ENCODE assay signal across 12 cellular contexts in genomic region chr5:171451421-171451820, GRCh38. TPM values are rescaled to one million over a fixed set of nuclear protein-coding genes. Genes with fewer than 3 reads are reported as not detected.
DNase-seq lines count a peak whose midpoint lies in the region; ATAC-seq, FAIRE-seq and TF ChIP-seq lines count a peak whose summit lies in the region.
"Had no signal": no experiment of that assay in that cellular context is flagged by ENCODE, and none has a peak within 500 bp of the region (broad histone marks: within the 10 kb centered on the region; RNA-seq: fewer than 3 reads in every experiment).

No MANE protein-coding gene starts in this region.

- no peak overlapping the region for H3K4me2 ChIP-seq in endothelial cell of umbilical vein (ENCODE audit: insufficient read depth, low read length)

- H3K4me1 Mint-ChIP-seq in neural crest cell: peaks cover 30% of the 10 kb centered on the region

- DNase-seq in right atrium auricular region (ENCODE audit: low spot score) (no peak), Right ventricle myocardium superior (no peak), endothelial cell of umbilical vein (ENCODE audit: low read depth, low spot score) (no peak), neural crest cell (ENCODE audit: low read depth, low spot score) (no peak), vagina (ENCODE audit: extremely low spot score in 2 of 2) (no peak), MG63 (no peak)
- DNase-seq: NCI-H1417 treated with DMSO at 0.1 percent for 48 hours had no signal

- H3K36me3 Mint-ChIP-seq in neural crest cell (ENCODE audit: low read depth): no peaks in the 10 kb centered on the region

- H3K79me2 ChIP-seq in endothelial cell of umbilical vein (ENCODE audit: control insufficient read depth, insufficient read depth, low read length): no peaks in the 10 kb centered on the region

- H3K27ac Mint-ChIP-seq in neural crest cell (ENCODE audit: unreplicated experiment): peak overlapping the region; percentile 90
- H3K27ac Mint-ChIP-seq: B cell had no signal

- no TSS peak for BruUV-seq in endothelial cell of umbilical vein (replicated peaks; lab: Mats Ljungman, UMichigan)

- H3K36me3 ChIP-seq in right atrium auricular region (no peaks in the 10 kb centered on the region), endothelial cell of umbilical vein (ENCODE audit: control insufficient read depth in 2 of 2, extremely low read depth in 1 of 2, insufficient read depth in 2 of 2, low read length in 2 of 2) (no peaks in the 10 kb centered on the region), vagina (no peaks in the 10 kb centered on the region), MG63 (peaks cover 56% of the 10 kb centered on the region)
- H3K36me3 ChIP-seq: prostate gland had no signal

- peak overlapping the region; percentile 85 for H2AFZ ChIP-seq in endothelial cell of umbilical vein (ENCODE audit: low read depth, low read length)

- H3K4me3 Mint-ChIP-seq in neural crest cell: peak overlapping the region; percentile 60

- H3K4me1 ChIP-seq in right atrium auricular region (peaks cover 0 to 6% of the 10 kb centered on the region in 2 donors), endothelial cell of umbilical vein (ENCODE audit: control insufficient read depth, extremely low read depth, insufficient read depth, low read length) (peaks cover 15% of the 10 kb centered on the region), vagina (peaks cover 17% of the 10 kb centered on the region)
- H3K4me1 ChIP-seq: prostate gland had no signal

- no peak for TF ChIP-seq CTCF in right atrium auricular region (IDR thresholded peaks at IDR 0.05)
- no peak for TF ChIP-seq CTCF in endothelial cell of umbilical vein (IDR thresholded peaks at IDR 0.05; ENCODE audit: extremely low read depth in 1 of 2, insufficient read depth in 1 of 2, low read depth in 1 of 2, low read length in 2 of 2)
- no peak for TF ChIP-seq CTCF in neural crest cell (conservative IDR thresholded peaks at IDR 0.05)
- TF ChIP-seq CTCF in vagina (IDR thresholded peaks at IDR 0.05): no peak

- H3K9me1 ChIP-seq in endothelial cell of umbilical vein (replicated peaks; ENCODE audit: control insufficient read depth, extremely low read depth, insufficient read depth, low read length): no peaks in the 10 kb centered on the region

- ATAC-seq in Right ventricle myocardium superior (ENCODE audit: poor library complexity) (no peak), GM21360 (IDR thresholded peaks at IDR 0.05; ENCODE audit: unreplicated experiment) (no peak), GM21825 (IDR thresholded peaks at IDR 0.05; ENCODE audit: unreplicated experiment) (no peak)

- TF ChIP-seq POLR2A in endothelial cell of umbilical vein (IDR thresholded peaks at IDR 0.05; ENCODE audit: low read depth, low read length) (no peak), vagina (IDR thresholded peaks at IDR 0.05) (no peak)

- H3K9me3 Mint-ChIP-seq in neural crest cell: no peaks in the 10 kb centered on the region

- dilution Hi-C loops in endothelial cell of umbilical vein (cut with MboI; ENCODE audit: extremely low pct_ligation_motif_present, low sequenced_read_pairs): no loop called here

- H3K27ac ChIP-seq in right atrium auricular region: peak overlapping the region; percentile 79 to 84
- peak overlapping the region; percentile 95 for H3K27ac ChIP-seq in endothelial cell of umbilical vein (ENCODE audit: insufficient read depth, low read depth, low read length)
- peak overlapping the region; percentile 91 for H3K27ac ChIP-seq in vagina

- peaks cover 7% of the 10 kb centered on the region for H3K27me3 Mint-ChIP-seq in neural crest cell (ENCODE audit: low read depth)

- FAIRE-seq in endothelial cell of umbilical vein (lab: Jason Lieb, UNC): no peak
- FAIRE-seq: colon had no signal

- H3K4me3 ChIP-seq in right atrium auricular region: peak overlapping the region in 1 of 2 donors; percentile 52
- no peak overlapping the region for H3K4me3 ChIP-seq in endothelial cell of umbilical vein (replicated peaks in 1 of 3; ENCODE audit: insufficient read depth in 1 of 3, low read depth in 1 of 3, low read length in 3 of 3)
- peak overlapping the region; percentile 41 to 54 for H3K4me3 ChIP-seq in vagina
- no peak overlapping the region for H3K4me3 ChIP-seq in MG63

- CTCF ChIA-PET in endothelial cell of umbilical vein (lab: Charles Lee): interaction anchor here (0.6 kb wide), 1 partner anchor 74 kb away, joined by 4 read pairs; no protein-coding TSS in a partner anchor

- no peaks in the 10 kb centered on the region for H4K20me1 ChIP-seq in endothelial cell of umbilical vein (replicated peaks; ENCODE audit: control insufficient read depth, extremely low read depth, insufficient read depth, low read length)

- H3K9me3 ChIP-seq in right atrium auricular region (no peaks in the 10 kb centered on the region), endothelial cell of umbilical vein (replicated peaks; ENCODE audit: control insufficient read depth, insufficient read depth, low read length) (no peaks in the 10 kb centered on the region), vagina (no peaks in the 10 kb centered on the region), MG63 (no peaks in the 10 kb centered on the region)
- H3K9me3 ChIP-seq: prostate gland had no signal

- peak overlapping the region; percentile 45 for H3K9ac ChIP-seq in endothelial cell of umbilical vein (replicated peaks; ENCODE audit: extremely low read depth, insufficient read depth, low read length)

- no peaks in the 10 kb centered on the region for H3K27me3 ChIP-seq in right atrium auricular region
- H3K27me3 ChIP-seq in endothelial cell of umbilical vein (ENCODE audit: control insufficient read depth in 2 of 2, insufficient read depth in 2 of 2, low read length in 2 of 2): peaks cover 0 to 2% of the 10 kb centered on the region in 2 experiments
- H3K27me3 ChIP-seq in vagina: no peaks in the 10 kb centered on the region
- no peaks in the 10 kb centered on the region for H3K27me3 ChIP-seq in MG63

- POLR2A ChIA-PET in endothelial cell of umbilical vein (lab: Charles Lee): no interaction called here

- intact Hi-C loops in Right ventricle myocardium superior (cut with DNase I): no loop called here
- intact Hi-C loops in endothelial cell of umbilical vein (cut with micrococcal nuclease): loop anchor here (1.0 kb wide), 1 partner anchor 179 kb away; no protein-coding TSS in a partner anchor
- intact Hi-C loops in vagina (cut with DNase I): no loop called here

TF ChIP-seq in endothelial cell of umbilical vein, 7 proteins besides CTCF, POLR2A, EP300 and RAD21:
- no peak for TF ChIP-seq MAX (IDR thresholded peaks at IDR 0.05; ENCODE audit: insufficient read depth, insufficient read length)
- no peak for TF ChIP-seq POLR2AphosphoS5 (IDR thresholded peaks at IDR 0.05; ENCODE audit: insufficient read depth, low read depth, low read length)
- TF ChIP-seq FOS (IDR thresholded peaks at IDR 0.05; ENCODE audit: borderline replicate concordance, insufficient read depth, low read length): no peak
- TF ChIP-seq GATA2 (IDR thresholded peaks at IDR 0.05; ENCODE audit: insufficient read depth, insufficient read length, low read depth, low read length): no peak
- TF ChIP-seq JUN (IDR thresholded peaks at IDR 0.05; ENCODE audit: borderline replicate concordance, insufficient read depth, insufficient read length, low read depth): no peak
- TF ChIP-seq EZH2 (IDR thresholded peaks at IDR 0.05; ENCODE audit: borderline replicate concordance, low read depth, low read length, severe bottlenecking): no peak
- no peak for TF ChIP-seq MYC (IDR thresholded peaks at IDR 0.05; ENCODE audit: low read depth, low read length)
TF ChIP-seq in endothelial cell of umbilical vein: peak in this region for 0.

RNA-seq across cellular contexts. Expression of gene FGF18, which starts 32.0 kb away (rescaled TPM):
- total RNA-seq in right atrium auricular region (1 to 10 TPM; 2.2 to 2.7 TPM), Right ventricle myocardium superior (5.8 TPM), endothelial cell of umbilical vein (0.27 TPM in 1 of 2 replicates, not detected in the other), neural crest cell (2.4 TPM in 2 replicates), vagina (1.7 TPM)
- 0.04 and 0.13 TPM in 2 replicates for polyA plus RNA-seq in endothelial cell of umbilical vein
- 0.05 TPM in 1 of 2 replicates, not detected in the other for polyA plus RNA-seq in endothelial cell of umbilical vein (2011; cell fraction: cytosol; rRNA removed)
- 0.10 and 0.22 TPM in 2 replicates for polyA plus RNA-seq in endothelial cell of umbilical vein (2011; cell fraction: nucleus; rRNA removed)
- polyA plus RNA-seq in endothelial cell of umbilical vein (2012): 0.19 TPM in 1 of 2 replicates, not detected in the other
- 0.08 TPM in 1 of 2 replicates, not detected in the other for polyA minus RNA-seq in endothelial cell of umbilical vein
- polyA minus RNA-seq in endothelial cell of umbilical vein (2011; cell fraction: cytosol; rRNA and poly(A)+ RNA removed): not detected
- not detected in 2 replicates for polyA minus RNA-seq in endothelial cell of umbilical vein (2011; cell fraction: nucleus; rRNA and poly(A)+ RNA removed)
- total RNA-seq in MG63 (2014; rRNA removed; shearing (Covaris generic); ENCODE audit: low replicate concordance): 7.8 and 11.2 TPM in 2 replicates

Comparison
In these comparisons a context has a peak if more than half of its experiments do, and no peak if none do; other contexts are left out.
1. H3K4me3 ChIP-seq: peak in vagina (2 of 2); none in endothelial cell of umbilical vein (0 of 3) and MG63 (single experiment).
2. Peak in every context shown above with its lines, with median percentiles within 50 percentile points of each other: H3K27ac ChIP-seq.